In genomic region chr2:225013432-225014048, GRCh38 we compare ENCODE assay signal across 13 cellular contexts. TPM values are rescaled to one million over a fixed set of nuclear protein-coding genes. Genes with fewer than 3 reads are reported as not detected.
DNase-seq lines count a peak whose midpoint lies in the region; ATAC-seq, FAIRE-seq and TF ChIP-seq lines count a peak whose summit lies in the region.
"Had no signal": no experiment of that assay in that cellular context is flagged by ENCODE, and none has a peak within 500 bp of the region (broad histone marks: within the 10 kb centered on the region; RNA-seq: fewer than 3 reads in every experiment).

No MANE protein-coding gene starts in this region.

- CTCF ChIA-PET in activated CD8-positive, alpha-beta T cell treated with anti-CD3 and anti-CD28 coated beads, Interleukin-2, amount 10 ng/mL, durations not matched to agents 7 days and 5 days (lab: Charles Lee): interaction anchor here (1.1 to 2.4 kb wide), 4 partner anchors 9 to 28 kb away, joined by 3 to 10 read pairs (median 5); partner anchors contain the start of gene DOCK10

- H3K27me3 Mint-ChIP-seq in activated CD8-positive, alpha-beta T cell treated with anti-CD3 and anti-CD28 coated beads, Interleukin-2, amount 10 ng/mL, durations not matched to agents 7 days and 5 days (ENCODE audit: low read depth): no peaks in the 10 kb centered on the region
- H3K27me3 Mint-ChIP-seq: B cell had no signal

- H3K27ac Mint-ChIP-seq in activated CD8-positive, alpha-beta T cell treated with anti-CD3 and anti-CD28 coated beads, Interleukin-2, amount 10 ng/mL, durations not matched to agents 7 days and 5 days: peak overlapping the region; percentile 14
- H3K27ac Mint-ChIP-seq: B cell had no signal

- H3K36me3 Mint-ChIP-seq in activated CD8-positive, alpha-beta T cell treated with anti-CD3 and anti-CD28 coated beads, Interleukin-2, amount 10 ng/mL, durations not matched to agents 7 days and 5 days (ENCODE audit: low read depth): peaks cover 20% of the 10 kb centered on the region

- TF ChIP-seq CTCF in lower lobe of right lung (IDR thresholded peaks at IDR 0.05): no peak
- TF ChIP-seq CTCF in breast epithelium (IDR thresholded peaks at IDR 0.05): no peak

- H3K4me3 ChIP-seq in lower lobe of right lung: no peak overlapping the region
- no peak overlapping the region for H3K4me3 ChIP-seq in breast epithelium
- H3K4me3 ChIP-seq: colonic mucosa had no signal

- H3K4me1 ChIP-seq in lower lobe of right lung (peaks cover 20% of the 10 kb centered on the region), breast epithelium (no peaks in the 10 kb centered on the region)
- H3K4me1 ChIP-seq: colonic mucosa had no signal

- H3K27me3 ChIP-seq in lower lobe of right lung (ENCODE audit: low read depth): no peaks in the 10 kb centered on the region
- H3K27me3 ChIP-seq in breast epithelium: no peaks in the 10 kb centered on the region
- H3K27me3 ChIP-seq: colonic mucosa had no signal

- H3K27ac ChIP-seq in lower lobe of right lung (no peak overlapping the region), breast epithelium (no peak overlapping the region)
- H3K27ac ChIP-seq: colonic mucosa, WERI-Rb-1 had no signal

- ATAC-seq in activated CD8-positive, alpha-beta T cell treated with anti-CD3 and anti-CD28 coated beads, Interleukin-2, amount 10 ng/mL, durations not matched to agents 7 days and 5 days: peak; percentile 29
- peak; percentile 96 to 97 for ATAC-seq in lower lobe of right lung
- no peak for ATAC-seq in GM19467 (IDR thresholded peaks at IDR 0.05; ENCODE audit: unreplicated experiment)

- H3K9me3 ChIP-seq in lower lobe of right lung (no peaks in the 10 kb centered on the region), breast epithelium (no peaks in the 10 kb centered on the region)
- H3K9me3 ChIP-seq: colonic mucosa had no signal

- FAIRE-seq in GM18507 (lab: Jason Lieb, UNC): peak; percentile 56

- H3K4me3 Mint-ChIP-seq in activated CD8-positive, alpha-beta T cell treated with anti-CD3 and anti-CD28 coated beads, Interleukin-2, amount 10 ng/mL, durations not matched to agents 7 days and 5 days: no peak overlapping the region
- H3K4me3 Mint-ChIP-seq: B cell had no signal

- DNase-seq in A172 (ENCODE audit: low spot score): peak; percentile 27
- DNase-seq in GM18507 (ENCODE audit: extremely low spot score, insufficient read length, low read depth): no peak
- DNase-seq in activated CD8-positive, alpha-beta T cell treated with anti-CD3 and anti-CD28 coated beads, Interleukin-2, amount 10 ng/mL, durations not matched to agents 7 days and 5 days: no peak
- DNase-seq in lower lobe of right lung: no peak
- DNase-seq in amygdala (lab: John Stamatoyannopoulos, UW): no peak
- no peak for DNase-seq in breast epithelium (ENCODE audit: low spot score in 2 of 2)
- no peak for DNase-seq in UCSD-AML1 (lab: John Stamatoyannopoulos, UW; ENCODE audit: unreplicated experiment)
- DNase-seq: colonic mucosa, KBM-7, NCI-H1694, WERI-Rb-1 had no signal

- H3K36me3 ChIP-seq in lower lobe of right lung (no peaks in the 10 kb centered on the region), breast epithelium (no peaks in the 10 kb centered on the region)
- H3K36me3 ChIP-seq: colonic mucosa, WERI-Rb-1 had no signal

- H3K4me1 Mint-ChIP-seq in activated CD8-positive, alpha-beta T cell treated with anti-CD3 and anti-CD28 coated beads, Interleukin-2, amount 10 ng/mL, durations not matched to agents 7 days and 5 days (ENCODE audit: low read depth): peaks cover 55% of the 10 kb centered on the region

- intact Hi-C loops in lower lobe of right lung (cut with DNase I) (no loop called here), breast epithelium (cut with DNase I; ENCODE audit: low total_unique reads) (no loop called here)

- no peak for TF ChIP-seq POLR2A in breast epithelium (IDR thresholded peaks at IDR 0.05)

- POLR2A ChIA-PET in activated CD8-positive, alpha-beta T cell treated with anti-CD3 and anti-CD28 coated beads, Interleukin-2, amount 10 ng/mL, durations not matched to agents 7 days and 5 days (lab: Charles Lee): interaction anchor here (1.3 kb wide), 1 partner anchor 25 kb away, joined by 3 read pairs; no protein-coding TSS in a partner anchor

- no peaks in the 10 kb centered on the region for H3K9me3 Mint-ChIP-seq in activated CD8-positive, alpha-beta T cell treated with anti-CD3 and anti-CD28 coated beads, Interleukin-2, amount 10 ng/mL, durations not matched to agents 7 days and 5 days (ENCODE audit: insufficient read depth)

RNA-seq across cellular contexts. Expression of gene DOCK10, which starts 28.7 kb away (rescaled TPM):
- total RNA-seq in A172 (2014; rRNA removed; shearing (Covaris generic)): 22.7 and 37.5 TPM in 2 replicates
- 100 to 1,000 TPM; 343 to 344 TPM for total RNA-seq in activated CD8-positive, alpha-beta T cell treated with anti-CD3 and anti-CD28 coated beads, Interleukin-2, amount 10 ng/mL, durations not matched to agents 7 days and 5 days
- total RNA-seq in lower lobe of right lung: 52.3 TPM
- total RNA-seq in breast epithelium: 10 to 100 TPM; 13.8 to 23.9 (median 15.4) TPM
